ENCODE assay signal across 9 cellular contexts in the genomic region with DNA sequence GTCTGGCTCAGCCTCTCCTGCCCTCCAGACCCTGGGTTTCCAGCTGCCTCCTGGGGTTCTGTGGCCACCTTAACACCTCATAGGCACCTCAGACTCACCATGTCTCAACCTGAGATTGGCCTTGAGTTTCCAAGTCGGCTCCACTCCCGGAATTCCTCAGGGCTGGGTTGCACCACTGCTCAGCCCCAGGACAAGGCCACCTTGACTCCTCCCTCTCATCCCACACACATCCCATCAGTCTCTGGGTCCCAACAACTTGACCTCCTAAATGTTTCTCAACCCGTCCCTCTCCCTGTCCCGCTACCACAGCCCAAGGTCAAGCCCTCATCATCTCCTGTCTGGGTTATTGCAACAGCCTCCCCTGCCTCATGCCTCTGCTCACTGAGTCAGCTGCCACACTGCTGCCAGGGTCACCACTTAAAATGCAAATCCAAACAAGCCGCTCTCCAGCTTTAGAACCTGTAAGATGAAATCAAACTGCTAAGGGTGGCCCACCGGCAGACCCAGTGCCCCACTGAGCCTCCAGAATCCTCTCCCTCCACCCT.
A peak's percentile ranks its signal among the peaks of the same experiment; 100 is the strongest.
DNase-seq lines count a peak whose midpoint lies in the region; ATAC-seq, FAIRE-seq and TF ChIP-seq lines count a peak whose summit lies in the region.
"Had no signal": no experiment of that assay in that cellular context is flagged by ENCODE, and none has a peak within 500 bp of the region (broad histone marks: within the 10 kb centered on the region; RNA-seq: fewer than 3 reads in every experiment).

No MANE protein-coding gene starts in this region.

- H3K4me3 ChIP-seq in right cardiac atrium (ENCODE audit: low read length), result no peak overlapping the region
- no peak overlapping the region for H3K4me3 ChIP-seq in stomach

- peak overlapping the region; percentile 16 for H3K27ac Mint-ChIP-seq in T-helper 1 cell treated with Interleukin-12 subunit alpha and Interleukin-12 subunit beta and Interleukin-4 antibody, amounts not matched to agents 30 μg/mL and 1 μg/mL, for 36 hours

- H3K9me3 ChIP-seq in right cardiac atrium (ENCODE audit: control insufficient read depth, low read length) (no peaks in the 10 kb centered on the region), stomach (no peaks in the 10 kb centered on the region)

- no peak overlapping the region for H3K4me3 Mint-ChIP-seq in T-helper 1 cell treated with Interleukin-12 subunit alpha and Interleukin-12 subunit beta and Interleukin-4 antibody, amounts not matched to agents 30 μg/mL and 1 μg/mL, for 36 hours

- no peaks in the 10 kb centered on the region for H3K36me3 ChIP-seq in stomach

- no peaks in the 10 kb centered on the region for H3K36me3 Mint-ChIP-seq in T-helper 1 cell treated with Interleukin-12 subunit alpha and Interleukin-12 subunit beta and Interleukin-4 antibody, amounts not matched to agents 30 μg/mL and 1 μg/mL, for 36 hours (ENCODE audit: low read depth)

- H3K27ac ChIP-seq in right cardiac atrium (ENCODE audit: low read length) (no peak overlapping the region), stomach (peak overlapping the region in 3 of 5 donors; percentile 30 to 70 (median 68))

- peak; percentile 57 for TF ChIP-seq EP300 in stomach (IDR thresholded peaks at IDR 0.05)

- ATAC-seq in right cardiac atrium (no peak), HG02852 (IDR thresholded peaks at IDR 0.05; ENCODE audit: unreplicated experiment) (no peak), HG02840 (IDR thresholded peaks at IDR 0.05; ENCODE audit: low FRiP score, unreplicated experiment) (no peak)

- no peak for TF ChIP-seq CTCF in stomach (IDR thresholded peaks at IDR 0.05)

- 55% methylated on average over 6 of the region's 6 CpGs for WGBS in right cardiac atrium
- 62 to 85% (median 72%) methylated on average over 6 of the region's 6 CpGs for WGBS in stomach, 5 donors

- H3K4me1 Mint-ChIP-seq in T-helper 1 cell treated with Interleukin-12 subunit alpha and Interleukin-12 subunit beta and Interleukin-4 antibody, amounts not matched to agents 30 μg/mL and 1 μg/mL, for 36 hours (ENCODE audit: low read depth), result peaks cover 46% of the 10 kb centered on the region

- H3K4me1 ChIP-seq in right cardiac atrium (ENCODE audit: control insufficient read depth, insufficient read depth, low read length), result no peaks in the 10 kb centered on the region
- H3K4me1 ChIP-seq in stomach, result peaks cover 21 to 52% (median 30%) of the 10 kb centered on the region in 4 donors

- peaks cover 15% of the 10 kb centered on the region for H3K27me3 Mint-ChIP-seq in T-helper 1 cell treated with Interleukin-12 subunit alpha and Interleukin-12 subunit beta and Interleukin-4 antibody, amounts not matched to agents 30 μg/mL and 1 μg/mL, for 36 hours (ENCODE audit: low read depth)

- intact Hi-C loops in right cardiac atrium (cut with DNase I) (loop anchor here in 2 of 4 donors (10.0 kb wide), 1 partner anchor 87 kb away; a partner anchor contains a TSS), stomach (cut with DNase I; ENCODE audit: low total_unique reads) (no loop called here)

- no peak for TF ChIP-seq POLR2A in stomach (IDR thresholded peaks at IDR 0.05)

- DNase-seq in T-helper 1 cell, result no peak
- DNase-seq in UCSD-AML1 (lab: John Stamatoyannopoulos, UW; ENCODE audit: unreplicated experiment), result peak; percentile 40
- DNase-seq in right cardiac atrium, result peak; percentile 44 to 48 (median 47)
- DNase-seq in stomach, result no peak
- no peak for DNase-seq in frontal cortex (ENCODE audit: low spot score in 2 of 2)
- DNase-seq: NCI-H187 had no signal

- H3K27me3 ChIP-seq in right cardiac atrium (ENCODE audit: control insufficient read depth, insufficient read depth), result no peaks in the 10 kb centered on the region
- no peaks in the 10 kb centered on the region for H3K27me3 ChIP-seq in stomach

- no peak for FAIRE-seq in frontal cortex (lab: Jason Lieb, UNC)

- H3K9me3 Mint-ChIP-seq in T-helper 1 cell treated with Interleukin-12 subunit alpha and Interleukin-12 subunit beta and Interleukin-4 antibody, amounts not matched to agents 30 μg/mL and 1 μg/mL, for 36 hours, result no peaks in the 10 kb centered on the region

Comparison
In these comparisons a context has a peak if more than half of its experiments do, and no peak if none do; other contexts are left out.
1. DNase-seq: peak in UCSD-AML1 (single experiment) and right cardiac atrium (3 of 3); none in T-helper 1 cell (0 of 5), stomach (single experiment) and frontal cortex (0 of 2).